24 cellular contexts compared by ENCODE assay signal in genomic region chr11:24181395-24182047, GRCh38.
"Had no signal": no experiment of that assay in that cellular context is flagged by ENCODE, and none has a peak within 500 bp of the region (broad histone marks: within the 10 kb centered on the region; RNA-seq: fewer than 3 reads in every experiment).

No MANE protein-coding gene starts in this region.

- H3K4me3 ChIP-seq: ascending aorta, body of pancreas, SK-N-MC had no signal

- H3K27ac Mint-ChIP-seq: activated CD8-positive, alpha-beta memory T cell treated with anti-CD3 and anti-CD28 coated beads, Interleukin-2, amount 10 ng/mL, durations not matched to agents 7 days and 5 days; activated naive CD4-positive, alpha-beta T cell treated with anti-CD3 and anti-CD28 coated beads, Interleukin-2, amount 50 U/mL, for 72 hours; activated naive CD8-positive, alpha-beta T cell treated with anti-CD3 and anti-CD28 coated beads, Interleukin-2, amount 50 U/mL, for 24 hours; activated T-cell treated with anti-CD3 and anti-CD28 coated beads, Interleukin-2, amount 50 U/mL, for 24 hours; T-cell had no signal

- H3K36me3 Mint-ChIP-seq: activated CD8-positive, alpha-beta memory T cell treated with anti-CD3 and anti-CD28 coated beads, Interleukin-2, amount 10 ng/mL, durations not matched to agents 7 days and 5 days; activated naive CD4-positive, alpha-beta T cell treated with anti-CD3 and anti-CD28 coated beads, Interleukin-2, amount 50 U/mL, for 72 hours; T-cell had no signal

- H3K27me3 Mint-ChIP-seq: activated CD8-positive, alpha-beta memory T cell treated with anti-CD3 and anti-CD28 coated beads, Interleukin-2, amount 10 ng/mL, durations not matched to agents 7 days and 5 days; activated naive CD8-positive, alpha-beta T cell treated with anti-CD3 and anti-CD28 coated beads, Interleukin-2, amount 50 U/mL, for 24 hours; activated T-cell treated with anti-CD3 and anti-CD28 coated beads, Interleukin-2, amount 50 U/mL, for 24 hours; T-cell had no signal

- ATAC-seq: activated CD4-positive, CD25-positive, alpha-beta regulatory T cell treated with anti-CD3 and anti-CD28 coated beads, Interleukin-2, amount 50 U/mL, for 24 hours; activated CD8-positive, alpha-beta memory T cell treated with anti-CD3 and anti-CD28 coated beads, Interleukin-2, amount 10 ng/mL, durations not matched to agents 7 days and 5 days; activated naive CD4-positive, alpha-beta T cell treated with anti-CD3 and anti-CD28 coated beads, Interleukin-2, amount 50 U/mL, for 72 hours; activated naive CD8-positive, alpha-beta T cell treated with anti-CD3 and anti-CD28 coated beads, Interleukin-2, amount 50 U/mL, for 24 hours; body of pancreas; T-cell had no signal

- H3K4me1 ChIP-seq: ascending aorta, body of pancreas had no signal

- H3K4me1 Mint-ChIP-seq: activated CD8-positive, alpha-beta memory T cell treated with anti-CD3 and anti-CD28 coated beads, Interleukin-2, amount 10 ng/mL, durations not matched to agents 7 days and 5 days; activated naive CD8-positive, alpha-beta T cell treated with anti-CD3 and anti-CD28 coated beads, Interleukin-2, amount 50 U/mL, for 24 hours; T-cell had no signal

- H3K4me3 Mint-ChIP-seq: activated CD8-positive, alpha-beta memory T cell treated with anti-CD3 and anti-CD28 coated beads, Interleukin-2, amount 10 ng/mL, durations not matched to agents 7 days and 5 days; activated naive CD8-positive, alpha-beta T cell treated with anti-CD3 and anti-CD28 coated beads, Interleukin-2, amount 50 U/mL, for 24 hours; activated T-cell treated with anti-CD3 and anti-CD28 coated beads, Interleukin-2, amount 50 U/mL, for 24 hours; T-cell had no signal

- H3K27ac ChIP-seq: ascending aorta, body of pancreas, SK-N-MC had no signal

- H3K27me3 ChIP-seq: ascending aorta, body of pancreas had no signal

- H3K9me3 Mint-ChIP-seq: activated naive CD8-positive, alpha-beta T cell treated with anti-CD3 and anti-CD28 coated beads, Interleukin-2, amount 50 U/mL, for 24 hours had no signal

- DNase-seq: activated CD4-positive, alpha-beta T cell treated with anti-CD3 and anti-CD28 coated beads for 4 hours; activated CD4-positive, alpha-beta T cell treated with anti-CD3 and anti-CD28 coated beads, Interleukin-2, amount 50 U/mL, for 4 hours; activated CD8-positive, alpha-beta memory T cell treated with anti-CD3 and anti-CD28 coated beads, Interleukin-2, amount 10 ng/mL, durations not matched to agents 7 days and 5 days; activated effector memory CD4-positive, alpha-beta T cell treated with anti-CD3 and anti-CD28 coated beads, Interleukin-2, amount 50 U/mL, for 16 hours; activated naive CD4-positive, alpha-beta T cell treated with Interleukin-2 at 50 U/mL for 16 hours; activated naive CD8-positive, alpha-beta T cell treated with anti-CD3 and anti-CD28 coated beads, Interleukin-2, amount 50 U/mL, for 24 hours; activated T-cell treated with anti-CD3 and anti-CD28 coated beads, Interleukin-2, amount 50 U/mL, for 24 hours; amniotic stem cell; body of pancreas; central memory CD4-positive, alpha-beta T cell; Kasumi-1; KBM-7; NCI-H1092 treated with DMSO at 0.1 percent for 48 hours; NCI-H1436 treated with DMSO at 0.1 percent for 48 hours; NCI-H187; NCI-H2081; NCI-H226; NCI-H526; SIG-M5; T-cell had no signal

- H3K36me3 ChIP-seq: ascending aorta had no signal

- H3K9me3 ChIP-seq: ascending aorta, body of pancreas had no signal
